In the genomic region with DNA sequence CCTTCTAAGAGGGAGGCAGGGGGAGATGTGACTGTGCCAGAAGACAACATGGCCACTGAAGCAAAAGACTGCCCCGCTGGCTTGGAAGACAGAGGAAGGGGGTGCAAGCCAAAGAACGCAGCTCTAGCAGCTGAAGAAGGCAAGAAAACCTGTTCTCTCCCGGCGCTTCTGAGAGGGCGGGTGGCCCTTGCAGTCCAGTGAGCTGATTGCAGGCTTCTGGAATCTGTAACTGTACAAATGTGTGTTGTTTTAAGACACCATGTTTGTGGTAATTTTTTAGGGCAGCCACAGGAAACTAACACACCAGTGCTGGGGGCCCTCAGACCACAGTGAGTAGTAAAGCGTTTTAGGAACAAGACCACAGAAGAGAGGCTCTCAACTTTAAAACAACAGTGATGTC, we compare ENCODE assay signal across 1 cellular context.
A peak's percentile ranks its signal among the peaks of the same experiment; 100 is the strongest.
TF ChIP-seq lines count a peak whose summit lies in the region.

No MANE protein-coding gene starts in this region.

TF ChIP-seq in GM12878, 131 proteins besides CTCF, POLR2A, EP300 and RAD21 (continued from another document):
- TF ChIP-seq, protein P1, sequence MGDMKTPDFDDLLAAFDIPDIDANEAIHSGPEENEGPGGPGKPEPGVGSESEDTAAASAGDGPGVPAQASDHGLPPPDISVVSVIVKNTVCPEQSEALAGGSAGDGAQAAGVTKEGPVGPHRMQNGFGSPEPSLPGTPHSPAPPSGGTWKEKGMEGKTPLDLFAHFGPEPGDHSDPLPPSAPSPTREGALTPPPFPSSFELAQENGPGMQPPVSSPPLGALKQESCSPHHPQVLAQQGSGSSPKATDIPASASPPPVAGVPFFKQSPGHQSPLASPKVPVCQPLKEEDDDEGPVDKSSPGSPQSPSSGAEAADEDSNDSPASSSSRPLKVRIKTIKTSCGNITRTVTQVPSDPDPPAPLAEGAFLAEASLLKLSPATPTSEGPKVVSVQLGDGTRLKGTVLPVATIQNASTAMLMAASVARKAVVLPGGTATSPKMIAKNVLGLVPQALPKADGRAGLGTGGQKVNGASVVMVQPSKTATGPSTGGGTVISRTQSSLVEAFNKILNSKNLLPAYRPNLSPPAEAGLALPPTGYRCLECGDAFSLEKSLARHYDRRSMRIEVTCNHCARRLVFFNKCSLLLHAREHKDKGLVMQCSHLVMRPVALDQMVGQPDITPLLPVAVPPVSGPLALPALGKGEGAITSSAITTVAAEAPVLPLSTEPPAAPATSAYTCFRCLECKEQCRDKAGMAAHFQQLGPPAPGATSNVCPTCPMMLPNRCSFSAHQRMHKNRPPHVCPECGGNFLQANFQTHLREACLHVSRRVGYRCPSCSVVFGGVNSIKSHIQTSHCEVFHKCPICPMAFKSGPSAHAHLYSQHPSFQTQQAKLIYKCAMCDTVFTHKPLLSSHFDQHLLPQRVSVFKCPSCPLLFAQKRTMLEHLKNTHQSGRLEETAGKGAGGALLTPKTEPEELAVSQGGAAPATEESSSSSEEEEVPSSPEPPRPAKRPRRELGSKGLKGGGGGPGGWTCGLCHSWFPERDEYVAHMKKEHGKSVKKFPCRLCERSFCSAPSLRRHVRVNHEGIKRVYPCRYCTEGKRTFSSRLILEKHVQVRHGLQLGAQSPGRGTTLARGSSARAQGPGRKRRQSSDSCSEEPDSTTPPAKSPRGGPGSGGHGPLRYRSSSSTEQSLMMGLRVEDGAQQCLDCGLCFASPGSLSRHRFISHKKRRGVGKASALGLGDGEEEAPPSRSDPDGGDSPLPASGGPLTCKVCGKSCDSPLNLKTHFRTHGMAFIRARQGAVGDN (IDR thresholded peaks at IDR 0.05), result 0 out of 2 replicates have a peak, but pooled peaks have one; percentile 9
- 0 out of 2 replicates have a peak, but pooled peaks have one; percentile 41 for TF ChIP-seq EED (IDR thresholded peaks at IDR 0.05; ENCODE audit: low read depth)
- TF ChIP-seq, protein P2, sequence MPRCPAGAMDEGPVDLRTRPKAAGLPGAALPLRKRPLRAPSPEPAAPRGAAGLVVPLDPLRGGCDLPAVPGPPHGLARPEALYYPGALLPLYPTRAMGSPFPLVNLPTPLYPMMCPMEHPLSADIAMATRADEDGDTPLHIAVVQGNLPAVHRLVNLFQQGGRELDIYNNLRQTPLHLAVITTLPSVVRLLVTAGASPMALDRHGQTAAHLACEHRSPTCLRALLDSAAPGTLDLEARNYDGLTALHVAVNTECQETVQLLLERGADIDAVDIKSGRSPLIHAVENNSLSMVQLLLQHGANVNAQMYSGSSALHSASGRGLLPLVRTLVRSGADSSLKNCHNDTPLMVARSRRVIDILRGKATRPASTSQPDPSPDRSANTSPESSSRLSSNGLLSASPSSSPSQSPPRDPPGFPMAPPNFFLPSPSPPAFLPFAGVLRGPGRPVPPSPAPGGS (IDR thresholded peaks at IDR 0.05; ENCODE audit: borderline replicate concordance, insufficient read depth, low read depth, low read length, poor library complexity, severe bottlenecking), result peak; percentile 11
